ENCODE assay signal across 8 cellular contexts in the genomic region with DNA sequence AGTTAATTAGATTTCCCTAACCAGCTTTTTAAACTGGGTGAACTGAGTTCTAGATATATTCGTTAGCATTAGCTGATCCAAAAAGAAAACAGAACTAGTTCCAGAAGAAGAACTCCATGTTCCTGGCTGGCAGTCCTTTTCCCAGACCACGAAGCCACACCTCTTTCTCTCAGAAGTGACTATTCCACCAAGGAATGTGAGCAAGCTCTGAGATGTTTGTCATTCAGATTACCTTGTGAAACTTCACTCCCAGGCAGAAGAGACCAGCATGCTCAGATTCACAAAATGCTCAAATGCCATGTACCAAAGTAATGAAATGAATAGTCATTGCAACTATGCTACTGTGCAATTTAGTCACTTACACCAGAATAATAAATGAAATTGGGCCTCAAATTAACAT. TPM values are rescaled to one million over a fixed set of nuclear protein-coding genes. Genes with fewer than 3 reads are reported as not detected.
DNase-seq lines count a peak whose midpoint lies in the region; ATAC-seq, FAIRE-seq and TF ChIP-seq lines count a peak whose summit lies in the region.

No MANE protein-coding gene starts in this region.

- in situ Hi-C loops in G401 (cut with HindIII; ENCODE audit: low sequenced_read_pairs) = no loop called here

- H3K4me1 ChIP-seq in prostate gland (replicated peaks) = peaks cover 6% of the 10 kb centered on the region

- DNase-seq in Daoy (ENCODE audit: low read depth) (peak; percentile 85), RCC 7860 (ENCODE audit: low spot score) (peak; percentile 54), fibroblast of pulmonary artery (ENCODE audit: low read depth) (peak; percentile 91), prostate gland (ENCODE audit: low spot score) (peak; percentile 79), G401 (ENCODE audit: low spot score) (no peak), NCI-H2081 treated with DMSO at 0.1 percent for 48 hours (lab: John Stamatoyannopoulos, UW) (no peak), NCI-H1436 (lab: John Stamatoyannopoulos, UW) (no peak)

- no peaks in the 10 kb centered on the region for H3K9me3 ChIP-seq in prostate gland

- intact Hi-C loops in prostate gland (cut with DNase I) = no loop called here

- FAIRE-seq in RCC 7860 (lab: Jason Lieb, UNC) = peak; percentile 79

- TF ChIP-seq CTCF in fibroblast of pulmonary artery (IDR thresholded peaks at IDR 0.05; ENCODE audit: low read length, missing control alignments) (no peak), prostate gland (IDR thresholded peaks at IDR 0.05) (no peak)

- H3K4me3 ChIP-seq in fibroblast of pulmonary artery (replicated peaks; ENCODE audit: low read depth, low read length) (no peak overlapping the region), prostate gland (no peak overlapping the region)

- TF ChIP-seq POLR2A in prostate gland (IDR thresholded peaks at IDR 0.05) = no peak

- WGBS in prostate gland = 11% methylated on average over 2 of the region's 2 CpGs

- H3K27ac ChIP-seq in prostate gland = peak overlapping the region; percentile 38 to 61

- no peaks in the 10 kb centered on the region for H3K27me3 ChIP-seq in prostate gland (replicated peaks; ENCODE audit: insufficient read depth)

- no peak for ATAC-seq in HG03108 (IDR thresholded peaks at IDR 0.05; ENCODE audit: unreplicated experiment)

- no peaks in the 10 kb centered on the region for H3K36me3 ChIP-seq in prostate gland

RNA-seq across cellular contexts. Expression of gene SSBP2, which starts 4.4 kb away (rescaled TPM):
- total RNA-seq in Daoy (2014; rRNA removed; shearing (Covaris generic)) = 15.0 and 21.0 TPM in 2 replicates
- 10 to 100 TPM; 25.1 to 26.9 TPM for total RNA-seq in prostate gland
- total RNA-seq in G401 (2014; rRNA removed; shearing (Covaris generic)) = 21.8 and 23.7 TPM in 2 replicates

Comparison
In these comparisons a context has a peak if more than half of its experiments do, and no peak if none do; other contexts are left out.
1. DNase-seq: peak in Daoy (single experiment), RCC 7860 (single experiment), fibroblast of pulmonary artery (single experiment) and prostate gland (single experiment); none in G401 (single experiment), NCI-H2081 treated with DMSO at 0.1 percent for 48 hours (single experiment) and NCI-H1436 (single experiment).